In the genomic region with DNA sequence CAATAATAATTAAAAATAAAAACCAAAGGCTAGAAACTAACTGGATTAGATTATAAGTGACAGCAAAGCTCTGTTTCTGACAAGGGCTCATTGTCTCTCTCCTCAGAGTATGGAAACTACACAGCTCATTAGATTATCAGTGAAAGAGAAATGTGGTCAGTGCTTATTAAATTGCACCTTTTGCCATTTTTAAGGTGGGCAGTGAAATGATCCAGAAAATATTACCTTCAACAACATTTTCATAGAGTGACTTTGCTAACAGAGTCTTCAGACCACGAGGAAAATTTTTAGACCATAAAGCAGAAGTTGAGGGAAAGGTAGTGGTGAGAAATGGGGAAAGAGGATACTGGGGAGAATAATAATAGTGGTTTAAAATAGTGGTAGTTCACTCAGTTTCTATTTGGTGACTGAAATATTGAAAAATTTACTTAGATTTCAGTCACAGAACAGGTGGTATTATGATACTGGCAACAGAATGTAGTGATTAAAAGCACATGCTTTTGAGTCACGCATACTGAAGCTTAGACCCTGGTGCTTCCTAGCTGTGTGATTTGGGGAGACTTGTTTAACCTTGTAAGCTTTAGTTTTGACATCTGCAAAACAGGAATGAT, we compare ENCODE assay signal across 12 cellular contexts.
DNase-seq lines count a peak whose midpoint lies in the region; ATAC-seq, FAIRE-seq and TF ChIP-seq lines count a peak whose summit lies in the region.
"Had no signal": no experiment of that assay in that cellular context is flagged by ENCODE, and none has a peak within 500 bp of the region (broad histone marks: within the 10 kb centered on the region; RNA-seq: fewer than 3 reads in every experiment).

No MANE protein-coding gene starts in this region.

- ATAC-seq in GM21390 (IDR thresholded peaks at IDR 0.05; ENCODE audit: unreplicated experiment) (peak; percentile 85), HG03064 (IDR thresholded peaks at IDR 0.05; ENCODE audit: low read depth, unreplicated experiment) (peak; percentile 70), upper lobe of right lung (no peak)

- no peaks in the 10 kb centered on the region for H3K4me1 ChIP-seq in upper lobe of right lung
- H3K4me1 ChIP-seq: SJCRH30 had no signal

- intact Hi-C loops in upper lobe of right lung (cut with DNase I) = no loop called here

- no peak for DNase-seq in GM18507 (ENCODE audit: extremely low spot score, insufficient read length, low read depth)
- peak; percentile 41 for DNase-seq in SKM-1 treated with dmso at 0.1 percent for 144 hours (lab: John Stamatoyannopoulos, UW; ENCODE audit: unreplicated experiment)
- DNase-seq in upper lobe of right lung = no peak
- no peak for DNase-seq in activated naive CD4-positive, alpha-beta T cell (lab: John Stamatoyannopoulos, UW)
- DNase-seq in GF-D8 (lab: John Stamatoyannopoulos, UW) = no peak
- DNase-seq in NK-92 treated with Interleukin-12 subunit alpha and Interleukin-12 subunit beta, amount 100 ng/mL, for 24 hours (lab: John Stamatoyannopoulos, UW) = no peak
- DNase-seq: NCI-H146; SJCRH30; stimulated activated CD4-positive, alpha-beta T cell treated with anti-CD3 and anti-CD28 coated beads, Interleukin-15, amount 100 ng/mL, for 24 hours had no signal

- peak; percentile 64 for FAIRE-seq in GM18507 (lab: Jason Lieb, UNC)
- FAIRE-seq: endothelial cell of umbilical vein had no signal

- H3K9me3 ChIP-seq in upper lobe of right lung = no peaks in the 10 kb centered on the region
- H3K9me3 ChIP-seq: SJCRH30 had no signal

- no peak overlapping the region for H3K4me3 ChIP-seq in upper lobe of right lung
- H3K4me3 ChIP-seq: SJCRH30 had no signal

- no peaks in the 10 kb centered on the region for H3K36me3 ChIP-seq in upper lobe of right lung
- H3K36me3 ChIP-seq: SJCRH30 had no signal

- no peaks in the 10 kb centered on the region for H3K27me3 ChIP-seq in upper lobe of right lung
- H3K27me3 ChIP-seq: SJCRH30 had no signal

- no peak for TF ChIP-seq CTCF in upper lobe of right lung (IDR thresholded peaks at IDR 0.05)

- H3K27ac ChIP-seq in upper lobe of right lung = no peak overlapping the region
- H3K27ac ChIP-seq: SJCRH30 had no signal
